Comparison of ENCODE assay signal across 8 cellular contexts in the genomic region with DNA sequence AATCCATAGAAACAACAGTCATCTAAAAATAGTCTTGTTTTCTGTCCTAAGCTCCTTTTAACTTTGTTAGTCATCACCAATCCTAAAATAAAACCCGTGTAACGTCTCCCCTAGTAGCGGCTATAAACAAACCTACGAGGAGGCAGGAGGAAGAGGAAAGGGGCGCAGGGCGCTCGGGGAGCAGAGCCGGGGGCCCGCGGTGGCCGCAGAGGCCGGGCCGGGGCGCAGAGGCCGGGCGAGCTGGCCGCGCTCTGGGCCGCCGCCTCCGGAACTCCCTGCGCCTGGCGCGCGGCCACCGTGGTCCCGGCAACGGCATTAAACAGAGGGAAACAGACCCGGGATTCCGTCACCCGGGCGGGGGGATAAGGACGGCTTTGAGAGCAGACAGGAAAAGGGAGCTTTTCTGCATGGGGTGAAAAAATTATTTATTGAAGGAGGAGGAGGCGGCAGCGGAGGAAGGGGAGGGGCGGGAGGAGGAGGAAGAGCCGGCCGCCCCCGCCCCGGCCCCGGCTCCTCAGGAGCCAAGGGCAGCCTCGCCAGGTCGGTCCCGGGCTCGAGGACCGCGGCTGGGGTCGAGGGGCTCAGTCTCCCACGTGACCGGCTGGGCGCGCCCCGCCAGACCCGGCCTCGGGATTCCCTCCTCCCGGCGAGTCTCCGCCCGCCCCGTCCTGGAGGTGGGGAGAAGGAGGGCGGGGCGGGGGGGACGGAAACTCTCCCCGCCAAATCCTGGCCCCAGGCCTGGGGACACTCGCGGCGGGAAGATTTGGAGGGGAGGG. TPM values are rescaled to one million over a fixed set of nuclear protein-coding genes. Genes with fewer than 3 reads are reported as not detected.
DNase-seq lines count a peak whose midpoint lies in the region; ATAC-seq and TF ChIP-seq lines count a peak whose summit lies in the region.

No MANE protein-coding gene starts in this region.

- no peak for TF ChIP-seq CTCF in NB4 (IDR thresholded peaks at IDR 0.05; ENCODE audit: low read depth, low read length)
- TF ChIP-seq CTCF in WTC11 (IDR thresholded peaks at IDR 0.05), result no peak
- no peak for TF ChIP-seq CTCF in right lobe of liver (IDR thresholded peaks at IDR 0.05)

- no peaks in the 10 kb centered on the region for H3K36me3 ChIP-seq in right lobe of liver

- DNase-seq in SHP77 (lab: John Stamatoyannopoulos, UW) (peak; percentile 12 to 36), SHP77 treated with DMSO at 0.1 percent for 48 hours (lab: John Stamatoyannopoulos, UW) (no peak), NB4 (ENCODE audit: low read depth) (peak; percentile 39), WTC11 (ENCODE audit: low spot score) (peak; percentile 68), right lobe of liver (peak; percentile 84 to 88 (median 85))
- DNase-seq in effector CD4-positive, alpha-beta T cell, result peak; percentile 38
- peak; percentile 69 for DNase-seq in stimulated activated naive CD8-positive, alpha-beta T cell treated with anti-CD3 and anti-CD28 coated beads, Interleukin-15, Interleukin-2, amounts not matched to agents 100 U/mL and 50 U/mL, for 24 hours

- intact Hi-C loops in right lobe of liver (cut with DNase I), result no loop called here

- peaks cover 2 to 9% of the 10 kb centered on the region in 2 donors for H3K27me3 ChIP-seq in right lobe of liver

- no peak overlapping the region for H3K27ac Mint-ChIP-seq in WTC11

- H3K9me3 ChIP-seq in right lobe of liver, result no peaks in the 10 kb centered on the region

- H3K4me3 ChIP-seq in NB4 (ENCODE audit: low read depth, low read length) (peak overlapping the region; percentile 28), right lobe of liver (peak overlapping the region; percentile 39 to 46 (median 43))

- CTCF ChIA-PET in WTC11 (lab: Charles Lee), result interaction anchor here (0.7 to 1.4 kb wide), 4 partner anchors 9 to 114 kb away, joined by 3 to 4 read pairs (median 3); no protein-coding TSS in a partner anchor

- peaks cover 0 to 32% (median 11%) of the 10 kb centered on the region in 4 donors for H3K4me1 ChIP-seq in right lobe of liver

- peak overlapping the region in 2 of 3 donors; percentile 21 to 58 for H3K27ac ChIP-seq in right lobe of liver

- peak; percentile 60 for ATAC-seq in WTC11
- peak; percentile 74 to 84 (median 75) for ATAC-seq in right lobe of liver
- peak; percentile 5 for ATAC-seq in stimulated activated naive CD8-positive, alpha-beta T cell treated with anti-CD3 and anti-CD28 coated beads, Interleukin-15, Interleukin-2, amounts not matched to agents 100 U/mL and 50 U/mL, for 24 hours
- no peak for ATAC-seq in GM19397 (IDR thresholded peaks at IDR 0.05; ENCODE audit: unreplicated experiment)

- H3K9me3 Mint-ChIP-seq in WTC11, result no peaks in the 10 kb centered on the region

- H3K27me3 Mint-ChIP-seq in WTC11 (ENCODE audit: low read depth), result peaks cover 82% of the 10 kb centered on the region

- H3K4me3 Mint-ChIP-seq in WTC11, result peak overlapping the region; percentile 73

- 1% methylated on average over 28 of the region's 67 CpGs for WGBS in right lobe of liver (ENCODE audit: insufficient coverage, low coverage, low lambda C conversion rate, missing lambda C conversion rate)

- H3K36me3 Mint-ChIP-seq in WTC11, result no peaks in the 10 kb centered on the region

- TF ChIP-seq POLR2A in NB4 (IDR thresholded peaks at IDR 0.05; ENCODE audit: extremely low read depth, insufficient read length) (no peak), right lobe of liver (IDR thresholded peaks at IDR 0.05) (no peak)

- POLR2A ChIA-PET in WTC11 (lab: Charles Lee), result no interaction called here

- H3K4me1 Mint-ChIP-seq in WTC11, result peaks cover 9% of the 10 kb centered on the region

TF ChIP-seq in WTC11, 78 proteins besides CTCF, POLR2A, EP300 and RAD21 (continues in another document):
- TF ChIP-seq NFYB (CRISPR knock-in tag; conservative IDR thresholded peaks at IDR 0.05; ENCODE audit: low read depth) (no peak), TEAD4 (CRISPR knock-in tag; IDR thresholded peaks at IDR 0.05) (no peak), TEAD1 (CRISPR knock-in tag; IDR thresholded peaks at IDR 0.05) (no peak), FOXK1 (CRISPR knock-in tag; IDR thresholded peaks at IDR 0.05) (peak; percentile 42; the same call in 1 of the 2 replicates), ZNF232 (CRISPR knock-in tag; IDR thresholded peaks at IDR 0.05) (0 out of 2 replicates have a peak, but pooled peaks have one; percentile 18), ZNF416 (CRISPR knock-in tag; IDR thresholded peaks at IDR 0.05) (no peak)
- TF ChIP-seq, protein P1, sequence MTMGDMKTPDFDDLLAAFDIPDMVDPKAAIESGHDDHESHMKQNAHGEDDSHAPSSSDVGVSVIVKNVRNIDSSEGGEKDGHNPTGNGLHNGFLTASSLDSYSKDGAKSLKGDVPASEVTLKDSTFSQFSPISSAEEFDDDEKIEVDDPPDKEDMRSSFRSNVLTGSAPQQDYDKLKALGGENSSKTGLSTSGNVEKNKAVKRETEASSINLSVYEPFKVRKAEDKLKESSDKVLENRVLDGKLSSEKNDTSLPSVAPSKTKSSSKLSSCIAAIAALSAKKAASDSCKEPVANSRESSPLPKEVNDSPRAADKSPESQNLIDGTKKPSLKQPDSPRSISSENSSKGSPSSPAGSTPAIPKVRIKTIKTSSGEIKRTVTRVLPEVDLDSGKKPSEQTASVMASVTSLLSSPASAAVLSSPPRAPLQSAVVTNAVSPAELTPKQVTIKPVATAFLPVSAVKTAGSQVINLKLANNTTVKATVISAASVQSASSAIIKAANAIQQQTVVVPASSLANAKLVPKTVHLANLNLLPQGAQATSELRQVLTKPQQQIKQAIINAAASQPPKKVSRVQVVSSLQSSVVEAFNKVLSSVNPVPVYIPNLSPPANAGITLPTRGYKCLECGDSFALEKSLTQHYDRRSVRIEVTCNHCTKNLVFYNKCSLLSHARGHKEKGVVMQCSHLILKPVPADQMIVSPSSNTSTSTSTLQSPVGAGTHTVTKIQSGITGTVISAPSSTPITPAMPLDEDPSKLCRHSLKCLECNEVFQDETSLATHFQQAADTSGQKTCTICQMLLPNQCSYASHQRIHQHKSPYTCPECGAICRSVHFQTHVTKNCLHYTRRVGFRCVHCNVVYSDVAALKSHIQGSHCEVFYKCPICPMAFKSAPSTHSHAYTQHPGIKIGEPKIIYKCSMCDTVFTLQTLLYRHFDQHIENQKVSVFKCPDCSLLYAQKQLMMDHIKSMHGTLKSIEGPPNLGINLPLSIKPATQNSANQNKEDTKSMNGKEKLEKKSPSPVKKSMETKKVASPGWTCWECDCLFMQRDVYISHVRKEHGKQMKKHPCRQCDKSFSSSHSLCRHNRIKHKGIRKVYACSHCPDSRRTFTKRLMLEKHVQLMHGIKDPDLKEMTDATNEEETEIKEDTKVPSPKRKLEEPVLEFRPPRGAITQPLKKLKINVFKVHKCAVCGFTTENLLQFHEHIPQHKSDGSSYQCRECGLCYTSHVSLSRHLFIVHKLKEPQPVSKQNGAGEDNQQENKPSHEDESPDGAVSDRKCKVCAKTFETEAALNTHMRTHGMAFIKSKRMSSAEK (CRISPR knock-in tag; IDR thresholded peaks at IDR 0.05; ENCODE audit: borderline replicate concordance), result no peak
- TF ChIP-seq, protein P2, sequence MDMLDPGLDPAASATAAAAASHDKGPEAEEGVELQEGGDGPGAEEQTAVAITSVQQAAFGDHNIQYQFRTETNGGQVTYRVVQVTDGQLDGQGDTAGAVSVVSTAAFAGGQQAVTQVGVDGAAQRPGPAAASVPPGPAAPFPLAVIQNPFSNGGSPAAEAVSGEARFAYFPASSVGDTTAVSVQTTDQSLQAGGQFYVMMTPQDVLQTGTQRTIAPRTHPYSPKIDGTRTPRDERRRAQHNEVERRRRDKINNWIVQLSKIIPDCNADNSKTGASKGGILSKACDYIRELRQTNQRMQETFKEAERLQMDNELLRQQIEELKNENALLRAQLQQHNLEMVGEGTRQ (CRISPR knock-in tag; IDR thresholded peaks at IDR 0.05), result peak; percentile 90
- TF ChIP-seq, protein P3, sequence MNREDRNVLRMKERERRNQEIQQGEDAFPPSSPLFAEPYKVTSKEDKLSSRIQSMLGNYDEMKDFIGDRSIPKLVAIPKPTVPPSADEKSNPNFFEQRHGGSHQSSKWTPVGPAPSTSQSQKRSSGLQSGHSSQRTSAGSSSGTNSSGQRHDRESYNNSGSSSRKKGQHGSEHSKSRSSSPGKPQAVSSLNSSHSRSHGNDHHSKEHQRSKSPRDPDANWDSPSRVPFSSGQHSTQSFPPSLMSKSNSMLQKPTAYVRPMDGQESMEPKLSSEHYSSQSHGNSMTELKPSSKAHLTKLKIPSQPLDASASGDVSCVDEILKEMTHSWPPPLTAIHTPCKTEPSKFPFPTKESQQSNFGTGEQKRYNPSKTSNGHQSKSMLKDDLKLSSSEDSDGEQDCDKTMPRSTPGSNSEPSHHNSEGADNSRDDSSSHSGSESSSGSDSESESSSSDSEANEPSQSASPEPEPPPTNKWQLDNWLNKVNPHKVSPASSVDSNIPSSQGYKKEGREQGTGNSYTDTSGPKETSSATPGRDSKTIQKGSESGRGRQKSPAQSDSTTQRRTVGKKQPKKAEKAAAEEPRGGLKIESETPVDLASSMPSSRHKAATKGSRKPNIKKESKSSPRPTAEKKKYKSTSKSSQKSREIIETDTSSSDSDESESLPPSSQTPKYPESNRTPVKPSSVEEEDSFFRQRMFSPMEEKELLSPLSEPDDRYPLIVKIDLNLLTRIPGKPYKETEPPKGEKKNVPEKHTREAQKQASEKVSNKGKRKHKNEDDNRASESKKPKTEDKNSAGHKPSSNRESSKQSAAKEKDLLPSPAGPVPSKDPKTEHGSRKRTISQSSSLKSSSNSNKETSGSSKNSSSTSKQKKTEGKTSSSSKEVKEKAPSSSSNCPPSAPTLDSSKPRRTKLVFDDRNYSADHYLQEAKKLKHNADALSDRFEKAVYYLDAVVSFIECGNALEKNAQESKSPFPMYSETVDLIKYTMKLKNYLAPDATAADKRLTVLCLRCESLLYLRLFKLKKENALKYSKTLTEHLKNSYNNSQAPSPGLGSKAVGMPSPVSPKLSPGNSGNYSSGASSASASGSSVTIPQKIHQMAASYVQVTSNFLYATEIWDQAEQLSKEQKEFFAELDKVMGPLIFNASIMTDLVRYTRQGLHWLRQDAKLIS (CRISPR knock-in tag; IDR thresholded peaks at IDR 0.05; ENCODE audit: borderline replicate concordance), result no peak
- TF ChIP-seq, protein P4, sequence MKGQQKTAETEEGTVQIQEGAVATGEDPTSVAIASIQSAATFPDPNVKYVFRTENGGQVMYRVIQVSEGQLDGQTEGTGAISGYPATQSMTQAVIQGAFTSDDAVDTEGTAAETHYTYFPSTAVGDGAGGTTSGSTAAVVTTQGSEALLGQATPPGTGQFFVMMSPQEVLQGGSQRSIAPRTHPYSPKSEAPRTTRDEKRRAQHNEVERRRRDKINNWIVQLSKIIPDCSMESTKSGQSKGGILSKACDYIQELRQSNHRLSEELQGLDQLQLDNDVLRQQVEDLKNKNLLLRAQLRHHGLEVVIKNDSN (CRISPR knock-in tag; IDR thresholded peaks at IDR 0.05), result peak; percentile 82

RNA-seq across cellular contexts. Expression of gene NFATC1, which starts 1.9 kb away (rescaled TPM):
- total RNA-seq in WTC11 (2021) (17.6 to 20.2 TPM (median 17.6 TPM) in 3 replicates), right lobe of liver (1 to 10 TPM in 5 of 6 experiments, under 1 TPM in 1; 1.00 to 4.3 (median 2.9) TPM)
